Comparison of ENCODE assay signal across 2 cellular contexts in genomic region chr17:50095626-50096037, GRCh38.
TF ChIP-seq lines count a peak whose summit lies in the region.

No MANE protein-coding gene starts in this region.

TF ChIP-seq in GM23338, 12 proteins besides CTCF, POLR2A, EP300 and RAD21 (continued from another document):
- TF ChIP-seq ETS1 (IDR thresholded peaks at IDR 0.05): no peak

TF ChIP-seq in WTC11, 78 proteins besides CTCF, POLR2A, EP300 and RAD21 (continued from another document):
- TF ChIP-seq AR (CRISPR knock-in tag; IDR thresholded peaks at IDR 0.05) (no peak), SP1 (CRISPR knock-in tag; conservative IDR thresholded peaks at IDR 0.05) (no peak), MYBL2 (CRISPR knock-in tag; IDR thresholded peaks at IDR 0.05) (no peak), ZNF263 (CRISPR knock-in tag; IDR thresholded peaks at IDR 0.05; ENCODE audit: low read depth) (no peak), AFF4 (CRISPR knock-in tag; IDR thresholded peaks at IDR 0.05; ENCODE audit: borderline replicate concordance) (no peak)
